In genomic region chr12:50074936-50075807, GRCh38 we compare ENCODE assay signal across 8 cellular contexts. TPM values are rescaled to one million over a fixed set of nuclear protein-coding genes. Genes with fewer than 3 reads are reported as not detected.
DNase-seq lines count a peak whose midpoint lies in the region; ATAC-seq and TF ChIP-seq lines count a peak whose summit lies in the region.

No MANE protein-coding gene starts in this region.

- no peak overlapping the region for H3K4me2 ChIP-seq in OCI-LY1 (ENCODE audit: low read length)

- H3F3A ChIP-seq in OCI-LY1 (ENCODE audit: insufficient read depth, low read length) = no peaks in the 10 kb centered on the region

- no peaks in the 10 kb centered on the region for H3K36me3 Mint-ChIP-seq in CD8-positive, alpha-beta T cell
- H3K36me3 Mint-ChIP-seq in naive thymus-derived CD4-positive, alpha-beta T cell = no peaks in the 10 kb centered on the region
- no peaks in the 10 kb centered on the region for H3K36me3 Mint-ChIP-seq in stimulated activated effector memory CD8-positive, alpha-beta T cell treated with anti-CD3 and anti-CD28 coated beads, Interleukin-12 subunit alpha, Interleukin-12 subunit beta, amount 100 ng/mL, for 72 hours

- no peaks in the 10 kb centered on the region for H3K27me3 Mint-ChIP-seq in CD8-positive, alpha-beta T cell (ENCODE audit: low read depth)
- H3K27me3 Mint-ChIP-seq in naive thymus-derived CD4-positive, alpha-beta T cell = no peaks in the 10 kb centered on the region

- H3K4me1 Mint-ChIP-seq in CD8-positive, alpha-beta T cell (ENCODE audit: low read depth) = peaks cover 8% of the 10 kb centered on the region
- H3K4me1 Mint-ChIP-seq in naive thymus-derived CD4-positive, alpha-beta T cell = peaks cover 0 to 12% (median 7%) of the 10 kb centered on the region in 7 donors
- H3K4me1 Mint-ChIP-seq in stimulated activated effector memory CD8-positive, alpha-beta T cell treated with anti-CD3 and anti-CD28 coated beads, Interleukin-12 subunit alpha, Interleukin-12 subunit beta, amount 100 ng/mL, for 72 hours = peaks cover 13% of the 10 kb centered on the region

- H3K36me3 ChIP-seq in CD8-positive, alpha-beta T cell (ENCODE audit: insufficient read depth, low read length) = no peaks in the 10 kb centered on the region
- H3K36me3 ChIP-seq in OCI-LY1 (ENCODE audit: insufficient read depth, low read length) = no peaks in the 10 kb centered on the region
- H3K36me3 ChIP-seq in naive thymus-derived CD4-positive, alpha-beta T cell (ENCODE audit: control insufficient read depth in 2 of 3, insufficient read depth in 3 of 3, low read length in 3 of 3) = no peaks in the 10 kb centered on the region

- no peaks in the 10 kb centered on the region for H3K79me2 ChIP-seq in OCI-LY1 (ENCODE audit: insufficient read depth, low read length)

- POLR2A ChIA-PET in CD8-positive, alpha-beta T cell (lab: Charles Lee) = interaction anchor here (0.5 to 0.6 kb wide), 2 partner anchors 50 to 66 kb away, joined by 3 to 4 read pairs; partner anchors contain the start of gene RACGAP1
- POLR2A ChIA-PET in naive thymus-derived CD4-positive, alpha-beta T cell (lab: Charles Lee) = interaction anchor here (0.6 to 0.9 kb wide), 3 partner anchors 10 to 649 kb away, joined by 3 to 5 read pairs (median 3); partner anchors contain the start of gene CERS5

- no peaks in the 10 kb centered on the region for H3K9me3 ChIP-seq in CD8-positive, alpha-beta T cell (ENCODE audit: low read length)
- no peaks in the 10 kb centered on the region for H3K9me3 ChIP-seq in OCI-LY1 (ENCODE audit: low read length)
- no peaks in the 10 kb centered on the region for H3K9me3 ChIP-seq in naive thymus-derived CD4-positive, alpha-beta T cell (ENCODE audit: control insufficient read depth in 2 of 3, low read length in 3 of 3)

- H4K20me1 ChIP-seq in OCI-LY1 (ENCODE audit: insufficient read depth, low read length) = no peaks in the 10 kb centered on the region

- CTCF ChIA-PET in CD8-positive, alpha-beta T cell (lab: Charles Lee) = interaction anchor here (0.6 to 12.8 kb wide), 25 partner anchors 9 to 332 kb away, joined by 3 to 176 read pairs (median 4); partner anchors contain the start of genes COX14, RACGAP1 and SMARCD1
- CTCF ChIA-PET in naive thymus-derived CD4-positive, alpha-beta T cell (lab: Charles Lee) = interaction anchor here (0.5 to 2.4 kb wide), 12 partner anchors 8 to 1371 kb away, joined by 3 to 16 read pairs (median 3); no protein-coding TSS in a partner anchor

- no peak overlapping the region for H3K4me3 Mint-ChIP-seq in CD8-positive, alpha-beta T cell
- no peak overlapping the region for H3K4me3 Mint-ChIP-seq in naive thymus-derived CD4-positive, alpha-beta T cell
- H3K4me3 Mint-ChIP-seq in stimulated activated effector memory CD8-positive, alpha-beta T cell treated with anti-CD3 and anti-CD28 coated beads, Interleukin-12 subunit alpha, Interleukin-12 subunit beta, amount 100 ng/mL, for 72 hours = no peak overlapping the region

- DNase-seq in CD8-positive, alpha-beta T cell = peak; percentile 71 to 89 (median 75)
- peak; percentile 87 for DNase-seq in HK-2 (ENCODE audit: unreplicated experiment)
- DNase-seq in activated CD8-positive, alpha-beta memory T cell treated with anti-CD3 and anti-CD28 coated beads, Interleukin-2, amount 50 U/mL, for 48 hours = peak; percentile 89
- peak; percentile 48 to 81 (median 69) for DNase-seq in naive thymus-derived CD4-positive, alpha-beta T cell
- peak; percentile 72 to 91 for DNase-seq in stimulated activated effector memory CD8-positive, alpha-beta T cell treated with anti-CD3 and anti-CD28 coated beads, Interleukin-12 subunit alpha, Interleukin-12 subunit beta, amount 100 ng/mL, for 72 hours (ENCODE audit: low spot score in 2 of 2)

- peak; percentile 88 for TF ChIP-seq CTCF in CD8-positive, alpha-beta T cell (IDR thresholded peaks at IDR 0.05)
- TF ChIP-seq CTCF in OCI-LY1 (IDR thresholded peaks at IDR 0.05; ENCODE audit: low read length) = peak; percentile 80

- no peak overlapping the region for H3K9ac ChIP-seq in OCI-LY1 (ENCODE audit: low read length)

- H3K9me3 Mint-ChIP-seq in CD8-positive, alpha-beta T cell = no peaks in the 10 kb centered on the region
- peaks cover 0 to 1% (median 0%) of the 10 kb centered on the region in 11 donors for H3K9me3 Mint-ChIP-seq in naive thymus-derived CD4-positive, alpha-beta T cell
- no peaks in the 10 kb centered on the region for H3K9me3 Mint-ChIP-seq in stimulated activated effector memory CD8-positive, alpha-beta T cell treated with anti-CD3 and anti-CD28 coated beads, Interleukin-12 subunit alpha, Interleukin-12 subunit beta, amount 100 ng/mL, for 72 hours

- peaks cover 6% of the 10 kb centered on the region for H3K4me1 ChIP-seq in CD8-positive, alpha-beta T cell (ENCODE audit: insufficient read depth, low read length)
- H3K4me1 ChIP-seq in OCI-LY1 (ENCODE audit: insufficient read depth, low read length, severe bottlenecking) = no peaks in the 10 kb centered on the region
- peaks cover 0 to 4% of the 10 kb centered on the region in 2 donors for H3K4me1 ChIP-seq in naive thymus-derived CD4-positive, alpha-beta T cell (ENCODE audit: control insufficient read depth in 2 of 2, insufficient read depth in 2 of 2, low read length in 2 of 2)

- H3K27ac ChIP-seq in CD8-positive, alpha-beta T cell (ENCODE audit: low read depth, low read length) = no peak overlapping the region
- no peak overlapping the region for H3K27ac ChIP-seq in OCI-LY1 (ENCODE audit: low read depth, low read length, poor library complexity, severe bottlenecking)
- H3K27ac ChIP-seq in naive thymus-derived CD4-positive, alpha-beta T cell (ENCODE audit: low read depth, low read length) = no peak overlapping the region

- intact Hi-C loops in CD8-positive, alpha-beta T cell (cut with DNase I, micrococcal nuclease) = loop anchor here (1.0 to 5.0 kb wide), 4 partner anchors 10 to 677 kb away; partner anchors contain the start of gene SMARCD1 (in 1 of the 2)
- intact Hi-C loops in naive thymus-derived CD4-positive, alpha-beta T cell (cut with micrococcal nuclease) = loop anchor here (1.0 to 2.0 kb wide), 5 partner anchors 10 to 240 kb away; partner anchors contain the start of gene SMARCD1 (in 2 of the 2)

- H3K27me3 ChIP-seq in CD8-positive, alpha-beta T cell (ENCODE audit: insufficient read depth, low read length) = no peaks in the 10 kb centered on the region
- H3K27me3 ChIP-seq in OCI-LY1 (ENCODE audit: insufficient read depth, low read length) = 0 out of 2 replicates have a peak, but pooled peaks cover 12% of the 10 kb centered on the region
- H3K27me3 ChIP-seq in naive thymus-derived CD4-positive, alpha-beta T cell (ENCODE audit: control insufficient read depth in 2 of 2, insufficient read depth in 2 of 2, low read length in 2 of 2) = no peaks in the 10 kb centered on the region

- H3K9me2 ChIP-seq in OCI-LY1 (ENCODE audit: low read depth, low read length) = no peaks in the 10 kb centered on the region

- H3K4me3 ChIP-seq in CD8-positive, alpha-beta T cell (ENCODE audit: low read depth, low read length) = no peak overlapping the region
- H3K4me3 ChIP-seq in OCI-LY1 (ENCODE audit: low read depth, low read length, poor library complexity, severe bottlenecking) = no peak overlapping the region
- no peak overlapping the region for H3K4me3 ChIP-seq in naive thymus-derived CD4-positive, alpha-beta T cell (ENCODE audit: low read length)

- no peak overlapping the region for H2AFZ ChIP-seq in OCI-LY1 (ENCODE audit: low read length)

- H3K27ac Mint-ChIP-seq in CD8-positive, alpha-beta T cell = no peak overlapping the region
- peak overlapping the region in 4 of 9 donors; percentile 36 to 59 (median 43) for H3K27ac Mint-ChIP-seq in naive thymus-derived CD4-positive, alpha-beta T cell
- H3K27ac Mint-ChIP-seq in stimulated activated effector memory CD8-positive, alpha-beta T cell treated with anti-CD3 and anti-CD28 coated beads, Interleukin-12 subunit alpha, Interleukin-12 subunit beta, amount 100 ng/mL, for 72 hours = peak overlapping the region; percentile 83

- peak; percentile 98 for ATAC-seq in CD8-positive, alpha-beta T cell
- peak; percentile 76 for ATAC-seq in GM19395 (IDR thresholded peaks at IDR 0.05; ENCODE audit: unreplicated experiment)
- peak; percentile 84 for ATAC-seq in esophagus mucosa
- peak; percentile 95 for ATAC-seq in naive thymus-derived CD4-positive, alpha-beta T cell
- ATAC-seq in stimulated activated effector memory CD8-positive, alpha-beta T cell treated with anti-CD3 and anti-CD28 coated beads, Interleukin-12 subunit alpha, Interleukin-12 subunit beta, amount 100 ng/mL, for 72 hours = peak; percentile 91

RNA-seq across cellular contexts. Expression of gene SMARCD1, which starts 10.0 kb away (rescaled TPM):
- 10 to 100 TPM; 90.2 to 92.1 TPM for total RNA-seq in CD8-positive, alpha-beta T cell
- 28.8 TPM for total RNA-seq in esophagus mucosa
- 10 to 100 TPM; 65.1 to 88.5 (median 67.5) TPM for total RNA-seq in naive thymus-derived CD4-positive, alpha-beta T cell
- 10 to 100 TPM in 1 of 2 donors, 1 to 10 TPM in 1; 9.5 to 16.6 TPM for polyA plus RNA-seq in naive thymus-derived CD4-positive, alpha-beta T cell

RNA-seq across cellular contexts. Expression of gene ASIC1, which starts 17.8 kb away (rescaled TPM):
- 1 to 10 TPM; 2.9 to 3.8 TPM for total RNA-seq in CD8-positive, alpha-beta T cell
- total RNA-seq in esophagus mucosa = 2.1 TPM
- total RNA-seq in naive thymus-derived CD4-positive, alpha-beta T cell = 10 to 100 TPM in 1 of 5 experiments, 1 to 10 TPM in 3, under 1 TPM in 1; 0.34 to 10.1 (median 2.0) TPM
- polyA plus RNA-seq in naive thymus-derived CD4-positive, alpha-beta T cell = under 1 TPM; 0.14 to 0.51 TPM

RNA-seq across cellular contexts. Expression of gene GPD1, which starts 28.6 kb away (rescaled TPM):
- total RNA-seq in CD8-positive, alpha-beta T cell = under 1 TPM; 0.24 to 0.50 TPM
- 0.56 TPM for total RNA-seq in esophagus mucosa
- 1 to 10 TPM in 2 of 5 experiments, under 1 TPM in 3; 0.50 to 1.5 (median 0.60) TPM for total RNA-seq in naive thymus-derived CD4-positive, alpha-beta T cell
- not detected for polyA plus RNA-seq in naive thymus-derived CD4-positive, alpha-beta T cell

RNA-seq across cellular contexts. Expression of gene COX14, which starts 36.9 kb away (rescaled TPM):
- total RNA-seq in CD8-positive, alpha-beta T cell = 10 to 100 TPM; 42.2 to 43.3 TPM
- total RNA-seq in esophagus mucosa = 37.9 TPM
- total RNA-seq in naive thymus-derived CD4-positive, alpha-beta T cell = 10 to 100 TPM; 37.2 to 49.4 (median 46.9) TPM
- polyA plus RNA-seq in naive thymus-derived CD4-positive, alpha-beta T cell = 100 to 1,000 TPM; 202 to 244 TPM

RNA-seq across cellular contexts. Expression of gene RACGAP1, which starts 49.9 kb away (rescaled TPM):
- total RNA-seq in CD8-positive, alpha-beta T cell = 1 to 10 TPM; 2.2 to 2.8 TPM
- total RNA-seq in esophagus mucosa = 47.6 TPM
- 100 to 1,000 TPM in 1 of 5 experiments, 10 to 100 TPM in 1, 1 to 10 TPM in 3; 4.2 to 111 (median 8.0) TPM for total RNA-seq in naive thymus-derived CD4-positive, alpha-beta T cell
- 10 to 100 TPM in 1 of 2 donors, 1 to 10 TPM in 1; 8.6 to 11.1 TPM for polyA plus RNA-seq in naive thymus-derived CD4-positive, alpha-beta T cell
